In the genomic region with DNA sequence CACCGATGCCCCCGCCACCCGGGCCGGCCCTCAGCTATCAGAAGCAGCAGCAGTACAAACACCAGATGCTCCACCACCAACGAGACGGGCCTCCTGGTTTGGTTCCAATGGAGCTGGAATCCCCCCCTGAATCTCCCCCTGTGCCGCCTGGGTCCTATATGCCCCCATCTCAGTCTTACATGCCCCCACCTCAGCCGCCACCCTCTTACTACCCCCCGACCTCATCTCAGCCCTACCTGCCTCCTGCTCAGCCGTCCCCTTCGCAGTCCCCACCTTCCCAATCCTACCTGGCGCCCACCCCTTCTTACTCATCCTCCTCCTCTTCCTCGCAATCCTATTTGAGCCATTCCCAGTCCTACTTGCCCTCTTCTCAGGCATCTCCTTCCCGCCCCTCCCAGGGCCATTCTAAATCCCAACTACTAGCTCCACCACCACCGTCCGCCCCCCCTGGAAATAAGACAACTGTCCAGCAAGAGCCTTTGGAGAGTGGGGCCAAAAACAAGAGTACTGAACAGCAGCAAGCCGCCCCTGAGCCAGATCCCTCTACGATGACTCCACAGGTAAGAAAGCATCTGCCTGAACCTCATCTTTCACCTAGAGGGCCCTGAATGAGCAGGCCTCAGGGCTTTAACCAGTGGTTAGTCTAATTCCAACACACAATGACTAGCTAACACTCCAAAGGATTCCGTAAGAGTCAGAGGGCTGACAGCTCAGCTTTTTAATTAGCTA, we compare ENCODE assay signal across 7 cellular contexts. TPM values are rescaled to one million over a fixed set of nuclear protein-coding genes. Genes with fewer than 3 reads are reported as not detected.
A peak's percentile ranks its signal among the peaks of the same experiment; 100 is the strongest.
DNase-seq lines count a peak whose midpoint lies in the region; ATAC-seq and TF ChIP-seq lines count a peak whose summit lies in the region.

No MANE protein-coding gene starts in this region.

- TF ChIP-seq EP300 in SK-N-SH (IDR thresholded peaks at IDR 0.05; ENCODE audit: borderline replicate concordance in 1 of 2, low read depth in 1 of 2, low read length in 1 of 2), result no peak

- H3K27me3 ChIP-seq in SK-N-SH (ENCODE audit: insufficient read depth) (no peaks in the 10 kb centered on the region), stomach smooth muscle (ENCODE audit: control insufficient read depth in 1 of 2, insufficient read depth in 2 of 2, low read length in 2 of 2) (no peaks in the 10 kb centered on the region)

- peak overlapping the region; percentile 83 to 90 for H3K4me3 ChIP-seq in SK-N-SH (ENCODE audit: low read depth in 2 of 2, low read length in 1 of 2)
- H3K4me3 ChIP-seq in choroid plexus epithelial cell (ENCODE audit: low read depth, low read length), result peak overlapping the region; percentile 83
- H3K4me3 ChIP-seq in stomach smooth muscle (ENCODE audit: low read length in 2 of 2), result peak overlapping the region; percentile 72 to 88

- H3K4me1 ChIP-seq in SK-N-SH (ENCODE audit: control insufficient read depth in 1 of 2, insufficient read depth in 2 of 2, low read depth in 1 of 2, low read length in 1 of 2) (peaks cover 0 to 4% of the 10 kb centered on the region in 2 experiments; a peak in 3 of 4 replicates), stomach smooth muscle (ENCODE audit: control insufficient read depth, insufficient read depth, low read length) (peaks cover 2% of the 10 kb centered on the region)

- H3K36me3 ChIP-seq in SK-N-SH (replicated peaks in 1 of 2; ENCODE audit: control insufficient read depth in 1 of 2, insufficient read depth in 2 of 2, low read length in 1 of 2) (peaks cover 2 to 26% of the 10 kb centered on the region in 2 experiments), stomach smooth muscle (ENCODE audit: control insufficient read depth in 2 of 2, insufficient read depth in 2 of 2, low read length in 2 of 2) (no peaks in the 10 kb centered on the region)

- no peaks in the 10 kb centered on the region for H3K9me2 ChIP-seq in SK-N-SH

- no peaks in the 10 kb centered on the region for H3K9me3 ChIP-seq in SK-N-SH
- H3K9me3 ChIP-seq in stomach smooth muscle (ENCODE audit: control insufficient read depth in 2 of 2, low read length in 2 of 2), result no peaks in the 10 kb centered on the region

- CTCF ChIA-PET in HEK293T (lab: Yijun Ruan, JAX) (interaction anchor here (0.5 to 0.6 kb wide), 3 partner anchors 30 to 539 kb away, joined by 3 to 5 read pairs (median 3); no protein-coding TSS in a partner anchor), SK-N-SH (lab: Yijun Ruan, JAX) (interaction anchor here (0.7 to 1.9 kb wide), 12 partner anchors 11 to 404 kb away, joined by 3 to 7 read pairs (median 4); a partner anchor contains a TSS)

- H3K27ac ChIP-seq in SK-N-SH (ENCODE audit: low read depth in 2 of 2, low read length in 1 of 2), result peak overlapping the region; percentile 83 to 92
- peak overlapping the region; percentile 80 for H3K27ac ChIP-seq in stomach smooth muscle (ENCODE audit: low read length)

- peak overlapping the region; percentile 99 for H3K4me2 ChIP-seq in SK-N-SH

- H3K79me2 ChIP-seq in SK-N-SH (ENCODE audit: insufficient read depth), result peaks cover 58% of the 10 kb centered on the region

- H2AFZ ChIP-seq in SK-N-SH (ENCODE audit: low read depth), result no peak overlapping the region

- no peak for TF ChIP-seq RAD21 in SK-N-SH (IDR thresholded peaks at IDR 0.05; ENCODE audit: low read length)

- ATAC-seq in GM18517 (IDR thresholded peaks at IDR 0.05; ENCODE audit: unreplicated experiment), result no peak

- peaks cover 5% of the 10 kb centered on the region for H3F3A ChIP-seq in SK-N-SH (replicated peaks; ENCODE audit: insufficient read depth)

- under 1% methylated on average over 14 of the region's 19 CpGs for WGBS in SK-N-SH (ENCODE audit: low lambda C conversion rate)

- DNase-seq in HEK293T (ENCODE audit: extremely low spot score) (peak; percentile 14), SK-N-SH (peak; percentile 28), choroid plexus epithelial cell (ENCODE audit: low read depth) (peak; percentile 31), lung microvascular endothelial cell (ENCODE audit: low read depth in 2 of 2) (peak; percentile 15 to 33), Ammon's horn (ENCODE audit: low spot score) (no peak)

- H4K20me1 ChIP-seq in SK-N-SH (ENCODE audit: insufficient read depth), result peaks cover 49% of the 10 kb centered on the region

- POLR2A ChIA-PET in HEK293T (lab: Yijun Ruan, JAX), result interaction anchor here (0.7 to 2.1 kb wide), 7 partner anchors 7 to 163 kb away, joined by 3 to 12 read pairs (median 5); no protein-coding TSS in a partner anchor
- POLR2A ChIA-PET in SK-N-SH (lab: Yijun Ruan, JAX), result interaction anchor here (0.6 to 1.2 kb wide), 3 partner anchors 21 to 155 kb away, joined by 3 to 5 read pairs (median 3); no protein-coding TSS in a partner anchor

- TF ChIP-seq CTCF in SK-N-SH (IDR thresholded peaks at IDR 0.05) (no peak), choroid plexus epithelial cell (conservative IDR thresholded peaks at IDR 0.05; ENCODE audit: low read depth, low read length) (no peak)

- H3K9ac ChIP-seq in SK-N-SH (peak overlapping the region; percentile 91), stomach smooth muscle (ENCODE audit: low read length in 2 of 2) (peak overlapping the region; percentile 88 to 93)

TF ChIP-seq in HEK293T, 16 proteins besides CTCF, POLR2A, EP300 and RAD21:
- TF ChIP-seq NFRKB (IDR thresholded peaks at IDR 0.05) (no peak), CTBP1 (IDR thresholded peaks at IDR 0.05; ENCODE audit: borderline replicate concordance) (no peak), HDGF (IDR thresholded peaks at IDR 0.05; ENCODE audit: borderline replicate concordance) (no peak), ARNT (IDR thresholded peaks at IDR 0.05) (no peak)

TF ChIP-seq in SK-N-SH, 30 proteins besides CTCF, POLR2A, EP300 and RAD21:
- no peak for TF ChIP-seq RXRA (IDR thresholded peaks at IDR 0.05; ENCODE audit: borderline replicate concordance, low read depth)
- no peak for TF ChIP-seq RFX5 (IDR thresholded peaks at IDR 0.05; ENCODE audit: low read length)
- TF ChIP-seq SMC3 (IDR thresholded peaks at IDR 0.05; ENCODE audit: low read depth, low read length), result no peak
- TF ChIP-seq EZH2phosphoT487 (IDR thresholded peaks at IDR 0.05; ENCODE audit: borderline replicate concordance, low read depth), result no peak
- TF ChIP-seq MEF2A (IDR thresholded peaks at IDR 0.05; ENCODE audit: borderline replicate concordance, low read depth), result no peak
- TF ChIP-seq, protein P1, sequence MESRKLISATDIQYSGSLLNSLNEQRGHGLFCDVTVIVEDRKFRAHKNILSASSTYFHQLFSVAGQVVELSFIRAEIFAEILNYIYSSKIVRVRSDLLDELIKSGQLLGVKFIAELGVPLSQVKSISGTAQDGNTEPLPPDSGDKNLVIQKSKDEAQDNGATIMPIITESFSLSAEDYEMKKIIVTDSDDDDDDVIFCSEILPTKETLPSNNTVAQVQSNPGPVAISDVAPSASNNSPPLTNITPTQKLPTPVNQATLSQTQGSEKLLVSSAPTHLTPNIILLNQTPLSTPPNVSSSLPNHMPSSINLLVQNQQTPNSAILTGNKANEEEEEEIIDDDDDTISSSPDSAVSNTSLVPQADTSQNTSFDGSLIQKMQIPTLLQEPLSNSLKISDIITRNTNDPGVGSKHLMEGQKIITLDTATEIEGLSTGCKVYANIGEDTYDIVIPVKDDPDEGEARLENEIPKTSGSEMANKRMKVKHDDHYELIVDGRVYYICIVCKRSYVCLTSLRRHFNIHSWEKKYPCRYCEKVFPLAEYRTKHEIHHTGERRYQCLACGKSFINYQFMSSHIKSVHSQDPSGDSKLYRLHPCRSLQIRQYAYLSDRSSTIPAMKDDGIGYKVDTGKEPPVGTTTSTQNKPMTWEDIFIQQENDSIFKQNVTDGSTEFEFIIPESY (IDR thresholded peaks at IDR 0.05; ENCODE audit: borderline replicate concordance, low read depth), result no peak
- TF ChIP-seq CHD2 (IDR thresholded peaks at IDR 0.05; ENCODE audit: low read length, partially characterized antibody), result no peak
- no peak for TF ChIP-seq SIN3A (IDR thresholded peaks at IDR 0.05; ENCODE audit: borderline replicate concordance, low read depth, low read length)
- no peak for TF ChIP-seq NRF1 (IDR thresholded peaks at IDR 0.05; ENCODE audit: low read depth, low read length)
- no peak for TF ChIP-seq JUND (IDR thresholded peaks at IDR 0.05)
- TF ChIP-seq NFIC (IDR thresholded peaks at IDR 0.05; ENCODE audit: borderline replicate concordance), result no peak
- TF ChIP-seq GABPA (IDR thresholded peaks at IDR 0.05; ENCODE audit: low read depth), result no peak
- TF ChIP-seq, protein P2, sequence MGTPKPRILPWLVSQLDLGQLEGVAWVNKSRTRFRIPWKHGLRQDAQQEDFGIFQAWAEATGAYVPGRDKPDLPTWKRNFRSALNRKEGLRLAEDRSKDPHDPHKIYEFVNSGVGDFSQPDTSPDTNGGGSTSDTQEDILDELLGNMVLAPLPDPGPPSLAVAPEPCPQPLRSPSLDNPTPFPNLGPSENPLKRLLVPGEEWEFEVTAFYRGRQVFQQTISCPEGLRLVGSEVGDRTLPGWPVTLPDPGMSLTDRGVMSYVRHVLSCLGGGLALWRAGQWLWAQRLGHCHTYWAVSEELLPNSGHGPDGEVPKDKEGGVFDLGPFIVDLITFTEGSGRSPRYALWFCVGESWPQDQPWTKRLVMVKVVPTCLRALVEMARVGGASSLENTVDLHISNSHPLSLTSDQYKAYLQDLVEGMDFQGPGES (IDR thresholded peaks at IDR 0.05; ENCODE audit: low read depth, low read length), result no peak
- TF ChIP-seq TAF1 (IDR thresholded peaks at IDR 0.05; ENCODE audit: borderline replicate concordance, low read depth, low read length), result no peak
TF ChIP-seq in SK-N-SH: peak in this region for 0.

RNA-seq across cellular contexts. Expression of a gene that starts 0.9 kb away (rescaled TPM):
- 9.4 and 14.0 TPM in 2 replicates for polyA plus RNA-seq in SK-N-SH (2012; rRNA removed)
- 15.1 and 16.7 TPM in 2 replicates for polyA plus RNA-seq in SK-N-SH (2012; cell fraction: cytosol; rRNA removed)
- polyA plus RNA-seq in SK-N-SH (2012; cell fraction: nucleus; rRNA removed), result 23.2 and 37.0 TPM in 2 replicates
- total RNA-seq in lung microvascular endothelial cell, result 12.9 and 18.3 TPM in 2 replicates

RNA-seq across cellular contexts. Expression of a gene that starts 51.0 kb away (rescaled TPM):
- polyA plus RNA-seq in SK-N-SH (2012; rRNA removed), result 42.6 and 56.7 TPM in 2 replicates
- 65.7 and 79.5 TPM in 2 replicates for polyA plus RNA-seq in SK-N-SH (2012; cell fraction: cytosol; rRNA removed)
- polyA plus RNA-seq in SK-N-SH (2012; cell fraction: nucleus; rRNA removed), result 20.8 and 36.2 TPM in 2 replicates
- total RNA-seq in lung microvascular endothelial cell, result 10.9 and 12.9 TPM in 2 replicates

RNA-seq across cellular contexts. Expression of a gene that starts 51.1 kb away (rescaled TPM):
- 35.1 and 50.8 TPM in 2 replicates for polyA plus RNA-seq in SK-N-SH (2012; rRNA removed)
- 27.0 and 33.1 TPM in 2 replicates for polyA plus RNA-seq in SK-N-SH (2012; cell fraction: cytosol; rRNA removed)
- 62.9 and 79.3 TPM in 2 replicates for polyA plus RNA-seq in SK-N-SH (2012; cell fraction: nucleus; rRNA removed)
- 26.8 and 27.4 TPM in 2 replicates for total RNA-seq in lung microvascular endothelial cell
